29 cellular contexts compared by ENCODE assay signal in the genomic region with DNA sequence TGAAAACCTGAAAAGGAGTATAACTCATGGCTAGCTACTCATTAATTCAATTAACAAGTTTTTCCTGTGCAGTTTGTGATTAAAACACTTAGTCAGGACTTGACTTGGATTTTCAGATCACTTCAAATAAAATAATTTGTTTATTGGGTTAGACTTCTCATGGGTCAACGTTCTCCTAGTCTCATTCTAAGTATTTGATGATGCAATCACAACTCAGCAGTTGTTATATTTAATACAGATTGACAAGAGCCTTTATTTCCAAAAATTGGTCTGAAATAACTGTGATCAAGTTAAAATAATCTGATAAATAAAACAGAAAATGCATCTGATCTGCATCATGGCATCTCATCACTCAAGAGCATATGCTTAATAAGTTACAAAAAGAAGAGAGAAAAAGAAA.
"Had no signal": no experiment of that assay in that cellular context is flagged by ENCODE, and none has a peak within 500 bp of the region (broad histone marks: within the 10 kb centered on the region; RNA-seq: fewer than 3 reads in every experiment).

No MANE protein-coding gene starts in this region.

- H2AFZ ChIP-seq: hepatocyte had no signal

- H3K4me2 ChIP-seq: hepatocyte had no signal

- H3K9me3 ChIP-seq: colonic mucosa, esophagus muscularis mucosa, gastrocnemius medialis, gastroesophageal sphincter had no signal

- ATAC-seq: effector memory CD8-positive, alpha-beta T cell; esophagus mucosa; foreskin keratinocyte; gastrocnemius medialis; gastroesophageal sphincter; heart left ventricle; heart right ventricle had no signal

- H3K4me1 ChIP-seq: colonic mucosa, esophagus muscularis mucosa, esophagus squamous epithelium, foreskin keratinocyte, gastrocnemius medialis, gastroesophageal sphincter, heart left ventricle, heart right ventricle had no signal

- H3K79me2 ChIP-seq: hepatocyte had no signal

- H3K36me3 ChIP-seq: colonic mucosa, esophagus muscularis mucosa, esophagus squamous epithelium, gastrocnemius medialis, gastroesophageal sphincter, heart left ventricle, heart right ventricle had no signal

- H3K27me3 ChIP-seq: colonic mucosa, esophagus muscularis mucosa, esophagus squamous epithelium, foreskin keratinocyte, gastrocnemius medialis, gastroesophageal sphincter, heart left ventricle, heart right ventricle, hepatocyte had no signal

- H3K4me3 ChIP-seq: colonic mucosa, coronary artery, dorsolateral prefrontal cortex, esophagus muscularis mucosa, esophagus squamous epithelium, gastrocnemius medialis, gastroesophageal sphincter, heart left ventricle, heart right ventricle, hepatocyte had no signal

- H3K27ac ChIP-seq: colonic mucosa, coronary artery, dorsolateral prefrontal cortex, epithelial cell of prostate, esophagus muscularis mucosa, esophagus squamous epithelium, foreskin keratinocyte, gastrocnemius medialis, gastroesophageal sphincter, heart left ventricle, heart right ventricle, hepatocyte had no signal

- DNase-seq: colonic mucosa; cortex of kidney; dermis blood vessel endothelial cell; dorsolateral prefrontal cortex; effector CD4-positive, alpha-beta T cell; effector CD8-positive, alpha-beta T cell; effector memory CD4-positive, alpha-beta T cell; effector memory CD8-positive, alpha-beta T cell; endodermal cell; erythroblast; esophagus squamous epithelium; foreskin fibroblast; foreskin keratinocyte; foreskin melanocyte; gastrocnemius medialis; glutamatergic neuron; head of caudate nucleus; heart left ventricle; heart right ventricle had no signal

- FAIRE-seq: colon, endometrium, endothelial cell of umbilical vein, frontal cortex had no signal
